Comparison of ENCODE assay signal across 19 cellular contexts in genomic region chr4:24719615-24720014, GRCh38.
"Had no signal": no experiment of that assay in that cellular context is flagged by ENCODE, and none has a peak within 500 bp of the region (broad histone marks: within the 10 kb centered on the region; RNA-seq: fewer than 3 reads in every experiment).

No MANE protein-coding gene starts in this region.

- H3K4me3 ChIP-seq: colonic mucosa, left ventricle myocardium inferior, psoas muscle, spleen, testis, tibial nerve had no signal

- H3K36me3 Mint-ChIP-seq: stimulated activated naive B cell treated with anti-CD40 and anti-IgM and Interleukin-4, amounts not matched to agents 10 μg/mL and 1 μg/mL and 100 μg/mL, for 72 hours had no signal

- H3K27ac ChIP-seq: colonic mucosa, foreskin keratinocyte, left ventricle myocardium inferior, neutrophil, psoas muscle, spleen, testis, tibial nerve had no signal

- DNase-seq: colonic mucosa; dermis blood vessel endothelial cell; endodermal cell; erythroblast; foreskin keratinocyte; immature natural killer cell; left ventricle myocardium inferior; naive thymus-derived CD8-positive, alpha-beta T cell; psoas muscle; spleen; stimulated activated CD4-positive, alpha-beta T cell treated with anti-CD3 and anti-CD28 coated beads, Interleukin-15, amount 100 ng/mL, for 24 hours; stimulated activated CD4-positive, alpha-beta T cell treated with anti-CD3 and anti-CD28 coated beads, Interleukin-1b, Interleukin-23, amount 100 ng/mL, for 48 hours; stimulated activated CD4-positive, alpha-beta T cell treated with anti-CD3 and anti-CD28 coated beads, Interleukin-4, amount 100 ng/mL, for 24 hours; stimulated activated naive B cell treated with anti-CD40 and anti-IgM and Interleukin-4, amounts not matched to agents 10 μg/mL and 1 μg/mL and 100 μg/mL, for 72 hours; stimulated activated naive CD8-positive, alpha-beta T cell treated with anti-CD3 and anti-CD28 coated beads, Interleukin-15, amount 100 ng/mL, for 72 hours; testis had no signal

- H3K27me3 Mint-ChIP-seq: stimulated activated naive B cell treated with anti-CD40 and anti-IgM and Interleukin-4, amounts not matched to agents 10 μg/mL and 1 μg/mL and 100 μg/mL, for 72 hours had no signal

- H3K9me3 ChIP-seq: colonic mucosa, neutrophil, testis had no signal

- ATAC-seq: foreskin keratinocyte; naive thymus-derived CD8-positive, alpha-beta T cell; psoas muscle; sciatic nerve; stimulated activated naive B cell treated with anti-CD40 and anti-IgM and Interleukin-4, amounts not matched to agents 10 μg/mL and 1 μg/mL and 100 μg/mL, for 72 hours; stimulated activated naive CD8-positive, alpha-beta T cell treated with anti-CD3 and anti-CD28 coated beads, Interleukin-15, amount 100 ng/mL, for 72 hours had no signal

- H3K4me1 Mint-ChIP-seq: endodermal cell; immature natural killer cell; naive thymus-derived CD8-positive, alpha-beta T cell; stimulated activated naive B cell treated with anti-CD40 and anti-IgM and Interleukin-4, amounts not matched to agents 10 μg/mL and 1 μg/mL and 100 μg/mL, for 72 hours; stimulated activated naive CD8-positive, alpha-beta T cell treated with anti-CD3 and anti-CD28 coated beads, Interleukin-15, amount 100 ng/mL, for 72 hours had no signal

- H3K36me3 ChIP-seq: colonic mucosa, left ventricle myocardium inferior, neutrophil, spleen, tibial nerve had no signal

- H3K4me1 ChIP-seq: colonic mucosa, foreskin keratinocyte, left ventricle myocardium inferior, psoas muscle, spleen, testis, tibial nerve had no signal

- H3K27me3 ChIP-seq: colonic mucosa, neutrophil, spleen, testis, tibial nerve had no signal

- H3K27ac Mint-ChIP-seq: endodermal cell; immature natural killer cell; naive thymus-derived CD8-positive, alpha-beta T cell; stimulated activated naive B cell treated with anti-CD40 and anti-IgM and Interleukin-4, amounts not matched to agents 10 μg/mL and 1 μg/mL and 100 μg/mL, for 72 hours; stimulated activated naive CD8-positive, alpha-beta T cell treated with anti-CD3 and anti-CD28 coated beads, Interleukin-15, amount 100 ng/mL, for 72 hours had no signal

- H3K4me3 Mint-ChIP-seq: endodermal cell; immature natural killer cell; naive thymus-derived CD8-positive, alpha-beta T cell; stimulated activated naive B cell treated with anti-CD40 and anti-IgM and Interleukin-4, amounts not matched to agents 10 μg/mL and 1 μg/mL and 100 μg/mL, for 72 hours; stimulated activated naive CD8-positive, alpha-beta T cell treated with anti-CD3 and anti-CD28 coated beads, Interleukin-15, amount 100 ng/mL, for 72 hours had no signal
